ENCODE assay signal across 26 cellular contexts in the genomic region with DNA sequence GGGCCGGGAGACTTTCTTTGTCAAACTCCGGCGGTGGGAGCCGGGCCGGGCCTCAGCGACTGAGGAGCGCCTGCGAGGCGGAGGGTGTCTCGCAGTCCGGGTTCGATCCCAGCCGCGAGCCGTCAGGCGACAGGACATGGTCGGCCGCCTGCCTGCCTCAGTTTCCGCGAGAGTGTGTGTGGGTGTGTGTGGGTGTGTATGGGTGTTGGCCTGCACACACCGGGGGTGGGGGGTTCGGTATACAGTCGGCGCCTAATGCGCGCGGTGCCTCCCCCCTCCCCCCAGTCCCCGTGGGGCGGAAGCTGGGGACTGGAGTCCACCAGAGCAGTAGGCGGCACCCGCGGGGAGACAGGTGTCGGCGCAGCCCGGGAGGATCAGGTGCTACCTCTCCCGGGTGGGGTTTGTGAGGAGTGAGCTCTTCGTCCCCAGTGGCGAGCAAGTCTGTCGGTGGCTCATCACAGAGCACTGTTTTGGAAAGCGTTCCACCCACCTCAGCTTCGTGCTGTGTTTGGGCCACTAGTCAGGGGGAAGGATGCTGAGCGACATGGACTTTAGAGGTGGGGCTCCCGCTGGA.
A peak's percentile ranks its signal among the peaks of the same experiment; 100 is the strongest.
DNase-seq lines count a peak whose midpoint lies in the region; ATAC-seq, FAIRE-seq and TF ChIP-seq lines count a peak whose summit lies in the region.
"Had no signal": no experiment of that assay in that cellular context is flagged by ENCODE, and none has a peak within 500 bp of the region (broad histone marks: within the 10 kb centered on the region; RNA-seq: fewer than 3 reads in every experiment).

No MANE protein-coding gene starts in this region.

- no peak for TF ChIP-seq RAD21 in K562 (CRISPR knock-in tag; conservative IDR thresholded peaks at IDR 0.05 in 1 of 2, IDR thresholded peaks at IDR 0.05 in 1 of 2)

- TF ChIP-seq CTCF in K562 (IDR thresholded peaks at IDR 0.05 in 2 of 3, conservative IDR thresholded peaks at IDR 0.05 in 1 of 3; ENCODE audit: insufficient read depth in 2 of 3, low read depth in 1 of 3, low read length in 3 of 3), result no peak

- FAIRE-seq in K562 (lab: Jason Lieb, UNC), result no peak
- no peak for FAIRE-seq in urothelium cell line (lab: Jason Lieb, UNC)
- FAIRE-seq: H1, RCC 7860 had no signal

- no peak overlapping the region for H4K91ac ChIP-seq in mesenchymal stem cell (ENCODE audit: low read length)

- H3K9me3 ChIP-seq in K562 (replicated peaks; ENCODE audit: control insufficient read depth, insufficient read depth, low read depth, low read length) (no peaks in the 10 kb centered on the region), mesenchymal stem cell (ENCODE audit: control insufficient read depth, low read length) (no peaks in the 10 kb centered on the region)

- H3K9me1 ChIP-seq in K562 (ENCODE audit: control insufficient read depth, insufficient read depth, low read length), result no peaks in the 10 kb centered on the region

- H3K4me2 ChIP-seq in K562 (ENCODE audit: insufficient read depth, low read length) (no peak overlapping the region), mesenchymal stem cell (ENCODE audit: low read length, poor library complexity, severe bottlenecking) (peak overlapping the region; percentile 13)
- H3K4me2 ChIP-seq: smooth muscle cell had no signal

- intact Hi-C loops in cardiac septum (cut with DNase I) (no loop called here), left cardiac atrium (cut with DNase I) (no loop called here), K562 (cut with micrococcal nuclease) (no loop called here)

- H3K27me3 ChIP-seq in K562 (ENCODE audit: control insufficient read depth in 2 of 2, insufficient read depth in 2 of 2, low read length in 2 of 2) (no peaks in the 10 kb centered on the region; a peak in 1 of 5 replicates), mesenchymal stem cell (ENCODE audit: control insufficient read depth in 1 of 2, insufficient read depth in 1 of 2, low read length in 2 of 2) (no peaks in the 10 kb centered on the region)
- H3K27me3 ChIP-seq: cardiac muscle cell had no signal

- no peak overlapping the region for H3K18ac ChIP-seq in mesenchymal stem cell (ENCODE audit: low read depth in 1 of 2, low read length in 2 of 2)

- no peak overlapping the region for H2AK5ac ChIP-seq in mesenchymal stem cell (ENCODE audit: low read length, severe bottlenecking)

- H3K27ac ChIP-seq in K562 (ENCODE audit: extremely low read depth, low read depth, low read length) (no peak overlapping the region), mesenchymal stem cell (ENCODE audit: low read length, poor library complexity, severe bottlenecking) (no peak overlapping the region)
- H3K27ac ChIP-seq: cardiac muscle cell, dorsolateral prefrontal cortex, epithelial cell of prostate, heart left ventricle, lower lobe of right lung had no signal

- H2BK15ac ChIP-seq in mesenchymal stem cell (ENCODE audit: low read depth, poor library complexity, severe bottlenecking), result no peak overlapping the region

- H3K36me3 ChIP-seq in K562 (ENCODE audit: control insufficient read depth, insufficient read depth, low read length) (no peaks in the 10 kb centered on the region), mesenchymal stem cell (ENCODE audit: control insufficient read depth in 1 of 2, insufficient read depth in 2 of 2, low read depth in 1 of 2, low read length in 2 of 2) (no peaks in the 10 kb centered on the region)
- H3K36me3 ChIP-seq: cardiac muscle cell, heart left ventricle, lower lobe of right lung had no signal

- H4K8ac ChIP-seq in mesenchymal stem cell (ENCODE audit: low read length), result no peak overlapping the region

- no peak overlapping the region for H3K14ac ChIP-seq in mesenchymal stem cell (ENCODE audit: low read length in 2 of 2)

- H3K9ac ChIP-seq in K562 (ENCODE audit: insufficient read depth in 1 of 2, low read depth in 2 of 2, low read length in 2 of 2), result no peak overlapping the region
- no peak overlapping the region for H3K9ac ChIP-seq in mesenchymal stem cell (ENCODE audit: low read length)

- 46% methylated on average over 42 of the region's 43 CpGs for WGBS in K562 (ENCODE audit: insufficient coverage, low coverage, missing lambda C conversion rate)
- WGBS in mesenchymal stem cell, result 84% methylated on average over 43 of the region's 43 CpGs

- CTCF ChIA-PET in K562 (lab: Yijun Ruan, JAX; ENCODE audit: low intra/inter-chr PET ratio), result no interaction called here

- no peak overlapping the region for H3K4ac ChIP-seq in mesenchymal stem cell (ENCODE audit: low read depth in 1 of 2, low read length in 2 of 2)

- H2AFZ ChIP-seq in K562 (ENCODE audit: low read depth, low read length) (no peak overlapping the region), mesenchymal stem cell (ENCODE audit: low read depth, low read length) (no peak overlapping the region)

- no peaks in the 10 kb centered on the region for H3K79me2 ChIP-seq in K562 (ENCODE audit: control insufficient read depth, insufficient read depth, low read length)

- H3K23ac ChIP-seq in mesenchymal stem cell (ENCODE audit: low read length in 2 of 2), result no peak overlapping the region

- DNase-seq in cardiac septum (ENCODE audit: low spot score), result peak; percentile 74
- DNase-seq in left cardiac atrium, result no peak
- DNase-seq in K562 (ENCODE audit: extremely low read depth in 1 of 4, low spot score in 3 of 4), result peak in 2 of 4 experiments; percentile 4 to 6
- DNase-seq in mesenchymal stem cell, result no peak
- peak; percentile 2 for DNase-seq in urothelium cell line (ENCODE audit: low spot score)
- no peak for DNase-seq in DMS 273 (lab: John Stamatoyannopoulos, UW; ENCODE audit: unreplicated experiment)
- no peak for DNase-seq in HCEC 1CT
- DNase-seq: activated CD4-positive, alpha-beta T cell treated with anti-CD3 and anti-CD28 coated beads, Interleukin-2, amount 50 U/mL, for 4 hours; activated naive CD4-positive, alpha-beta T cell treated with anti-CD3 and anti-CD28 coated beads for 36 hours; C1 segment of cervical spinal cord; Calu3; EL; lower lobe of right lung; NCI-H1105 treated with DMSO at 0.1 percent for 48 hours; NCI-H2081 treated with DMSO at 0.1 percent for 48 hours; NK-92 treated with Interleukin-12 subunit alpha and Interleukin-12 subunit beta, amount 100 ng/mL, for 24 hours; stimulated activated CD4-positive, alpha-beta T cell treated with anti-CD3 and anti-CD28 coated beads, Interleukin-2, amount 100 ng/mL, for 48 hours; stimulated activated naive CD4-positive, alpha-beta T cell had no signal

- peaks cover 0 to 6% of the 10 kb centered on the region in 2 experiments; a peak in 1 of 5 replicates for H3K4me1 ChIP-seq in K562 (replicated peaks in 1 of 2; ENCODE audit: control insufficient read depth in 2 of 2, insufficient read depth in 2 of 2, low read length in 2 of 2)
- H3K4me1 ChIP-seq in mesenchymal stem cell (ENCODE audit: control insufficient read depth, insufficient read depth, low read depth, low read length), result peaks cover 4% of the 10 kb centered on the region
- H3K4me1 ChIP-seq: heart left ventricle, lower lobe of right lung had no signal

- BruUV-seq in K562 (replicated peaks; lab: Mats Ljungman, UMichigan), result no TSS peak

- no peak for TF ChIP-seq POLR2A in K562 (conservative IDR thresholded peaks at IDR 0.05)

- no peak overlapping the region for H2BK5ac ChIP-seq in mesenchymal stem cell (ENCODE audit: low read depth, low read length, poor library complexity, severe bottlenecking)

- H3K4me3 ChIP-seq in K562 (no peak overlapping the region), mesenchymal stem cell (ENCODE audit: insufficient read depth in 1 of 2, low read depth in 1 of 2, low read length in 2 of 2) (peak overlapping the region in 1 of 2 experiments; percentile 52)
- H3K4me3 ChIP-seq: cardiac muscle cell, heart left ventricle, lower lobe of right lung, smooth muscle cell had no signal

- in situ Hi-C loops in K562 (cut with MboI), result no loop called here

- no peak for ATAC-seq in left cardiac atrium
- no peak for ATAC-seq in K562
- no peak for ATAC-seq in GM21528 (IDR thresholded peaks at IDR 0.05; ENCODE audit: low FRiP score, unreplicated experiment)
- ATAC-seq: heart left ventricle had no signal

- POLR2A ChIA-PET in K562 (lab: Yijun Ruan, JAX), result no interaction called here

- H3K79me1 ChIP-seq in mesenchymal stem cell (replicated peaks; ENCODE audit: low read length, poor library complexity, severe bottlenecking), result no peaks in the 10 kb centered on the region

- TF ChIP-seq EP300 in K562 (IDR thresholded peaks at IDR 0.05; ENCODE audit: low read length), result no peak

- H4K20me1 ChIP-seq in K562 (replicated peaks; ENCODE audit: control insufficient read depth, insufficient read depth, low read length), result no peaks in the 10 kb centered on the region

- no peak overlapping the region for H2BK12ac ChIP-seq in mesenchymal stem cell (ENCODE audit: low read length in 2 of 2)

- H2BK120ac ChIP-seq in mesenchymal stem cell (ENCODE audit: low read depth, low read length), result no peak overlapping the region

TF ChIP-seq in K562, 482 proteins besides CTCF, POLR2A, EP300 and RAD21:
- TF ChIP-seq ZKSCAN8 (CRISPR knock-in tag; IDR thresholded peaks at IDR 0.05) (peak; percentile 77), HEY1 (CRISPR knock-in tag; IDR thresholded peaks at IDR 0.05; ENCODE audit: borderline replicate concordance) (no peak)

Comparison
In these comparisons a context has a peak if more than half of its experiments do, and no peak if none do; other contexts are left out.
1. DNase-seq: peak in cardiac septum (single experiment) and urothelium cell line (single experiment); none in left cardiac atrium (single experiment), mesenchymal stem cell (single experiment), DMS 273 (single experiment) and HCEC 1CT (single experiment).